17 cellular contexts compared by ENCODE assay signal in the genomic region with DNA sequence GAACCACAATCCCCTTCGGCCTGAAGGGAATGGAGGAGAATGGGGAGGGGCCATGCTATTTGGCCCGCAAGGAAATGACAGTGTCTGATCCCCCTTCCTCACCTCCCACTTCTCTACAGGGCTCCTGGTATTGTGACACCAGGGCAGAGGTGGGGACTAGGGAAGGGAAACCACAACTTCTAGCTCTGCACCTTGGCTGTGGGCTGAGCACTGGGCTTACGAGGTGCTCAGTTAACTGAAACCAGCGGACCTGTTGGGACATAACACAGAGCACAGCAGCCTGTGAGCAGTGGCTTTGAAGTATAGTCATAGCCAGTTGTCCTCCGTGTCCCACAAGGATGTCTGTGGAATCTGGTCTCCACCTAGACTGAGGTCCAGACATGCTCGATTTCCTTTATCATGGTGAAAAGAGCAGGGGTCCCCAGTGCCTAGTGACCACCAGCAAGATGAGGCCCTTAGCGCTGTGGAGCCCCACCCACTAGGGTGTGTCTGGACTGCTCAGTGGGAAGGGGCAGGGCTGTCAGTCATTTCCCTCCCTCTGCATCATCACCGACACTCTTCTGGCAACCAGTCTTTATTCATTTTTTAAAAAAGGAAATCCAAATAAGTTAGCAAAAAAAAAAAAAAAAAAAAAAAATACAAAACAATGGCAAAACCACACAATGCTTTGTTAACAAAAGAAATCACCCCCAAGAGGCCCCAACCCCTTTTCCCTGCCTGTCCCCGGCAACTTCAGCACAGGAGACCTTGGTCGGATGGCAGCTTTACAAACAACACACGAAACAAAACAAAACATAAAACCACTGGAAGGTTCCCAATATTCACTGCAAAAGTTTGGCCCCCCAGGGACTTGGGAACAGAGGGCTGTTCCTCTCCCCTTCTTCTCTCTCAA. TPM values are rescaled to one million over a fixed set of nuclear protein-coding genes. Genes with fewer than 3 reads are reported as not detected.
A peak's percentile ranks its signal among the peaks of the same experiment; 100 is the strongest.
DNase-seq lines count a peak whose midpoint lies in the region; ATAC-seq and TF ChIP-seq lines count a peak whose summit lies in the region.
"Had no signal": no experiment of that assay in that cellular context is flagged by ENCODE, and none has a peak within 500 bp of the region (broad histone marks: within the 10 kb centered on the region; RNA-seq: fewer than 3 reads in every experiment).

No MANE protein-coding gene starts in this region.

- no peak for TF ChIP-seq POLR2A in stomach (IDR thresholded peaks at IDR 0.05)
- no peak for TF ChIP-seq POLR2A in ovary (IDR thresholded peaks at IDR 0.05)

- no peaks in the 10 kb centered on the region for H3K4me1 ChIP-seq in stomach
- H3K4me1 ChIP-seq in ovary (ENCODE audit: insufficient read depth): no peaks in the 10 kb centered on the region

- H3K27ac ChIP-seq in stomach (no peak overlapping the region), ovary (no peak overlapping the region)

- no peaks in the 10 kb centered on the region for H3K9me3 ChIP-seq in stomach
- no peaks in the 10 kb centered on the region for H3K9me3 ChIP-seq in ovary

- H3K4me3 ChIP-seq in stomach (no peak overlapping the region), ovary (no peak overlapping the region)

- ATAC-seq in HG03521 (IDR thresholded peaks at IDR 0.05; ENCODE audit: unreplicated experiment): no peak
- ATAC-seq: T-helper 17 cell had no signal

- peaks cover 0 to 34% (median 0%) of the 10 kb centered on the region in 3 donors for H3K27me3 ChIP-seq in stomach
- no peaks in the 10 kb centered on the region for H3K27me3 ChIP-seq in ovary

- TF ChIP-seq EP300 in stomach (IDR thresholded peaks at IDR 0.05) (no peak), ovary (IDR thresholded peaks at IDR 0.05) (no peak)

- TF ChIP-seq CTCF in stomach (IDR thresholded peaks at IDR 0.05) (no peak), ovary (IDR thresholded peaks at IDR 0.05) (no peak)

- DNase-seq in activated effector memory CD4-positive, alpha-beta T cell treated with anti-CD3 and anti-CD28 coated beads, Interleukin-2, amount 50 U/mL, for 16 hours: peak; percentile 27
- no peak for DNase-seq in activated effector memory CD4-positive, alpha-beta T cell treated with Interleukin-2 at 50 U/mL for 16 hours
- DNase-seq in SKM-1 treated with dmso at 0.1 percent for 144 hours (lab: John Stamatoyannopoulos, UW; ENCODE audit: unreplicated experiment) (peak; percentile 54), iPS-NIHi11 (ENCODE audit: low spot score) (peak; percentile 44), stomach (peak; percentile 3), ovary (no peak)
- no peak for DNase-seq in stimulated activated CD4-positive, alpha-beta T cell treated with anti-CD3 and anti-CD28 coated beads, Interleukin-15, amount 100 ng/mL, for 24 hours
- DNase-seq: activated CD4-positive, alpha-beta T cell treated with anti-CD3 and anti-CD28 coated beads, Interleukin-2, amount 10 ng/mL, durations not matched to agents 24 days and 14 days; activated T-cell treated with anti-CD3 and anti-CD28 coated beads, Interleukin-2, amount 50 U/mL, for 24 hours; caudate nucleus; GF-D8; NCI-H1694 treated with DMSO at 0.1 percent for 48 hours; NCI-H524; T-helper 17 cell had no signal

- no peaks in the 10 kb centered on the region for H3K36me3 ChIP-seq in stomach
- H3K36me3 ChIP-seq in ovary: no peaks in the 10 kb centered on the region

- intact Hi-C loops in stomach (cut with DNase I; ENCODE audit: low total_unique reads) (no loop called here), ovary (cut with DNase I) (no loop called here)

- WGBS in stomach, 5 donors: 56 to 71% (median 61%) methylated on average over 11 of the region's 11 CpGs
- 51 to 65% (median 59%) methylated on average over 11 of the region's 11 CpGs for WGBS in ovary, 3 donors

RNA-seq across cellular contexts. Expression of gene MYOG, which starts 3.0 kb away (rescaled TPM):
- total RNA-seq in stomach (not detected), ovary (not detected)
- polyA plus RNA-seq in stomach (not detected), ovary (not detected)
- total RNA-seq: activated CD4-positive, alpha-beta T cell treated with anti-CD3 and anti-CD28 coated beads, Interleukin-2, amount 10 ng/mL, durations not matched to agents 24 days and 14 days; RPMI7951; subcutaneous adipose tissue; T-helper 17 cell had no signal

RNA-seq across cellular contexts. Expression of gene ADORA1, which starts 44.7 kb away (rescaled TPM):
- total RNA-seq in stomach (1 to 10 TPM in 2 of 5 donors, under 1 TPM in 1, not detected in 2; 0.18 to 3.1 (median 1.2) TPM), ovary (1 to 10 TPM in 1 of 7 donors, under 1 TPM in 6; 0.15 to 1.3 (median 0.70) TPM)
- polyA plus RNA-seq in stomach (1 to 10 TPM in 2 of 3 donors, under 1 TPM in 1; 0.30 to 4.2 (median 3.7) TPM), ovary (under 1 TPM; 0.17 to 0.27 TPM)
- total RNA-seq: activated CD4-positive, alpha-beta T cell treated with anti-CD3 and anti-CD28 coated beads, Interleukin-2, amount 10 ng/mL, durations not matched to agents 24 days and 14 days had no signal

RNA-seq across cellular contexts. Expression of gene PPFIA4, which starts 56.5 kb away (rescaled TPM):
- total RNA-seq in stomach (1 to 10 TPM in 2 of 5 donors, under 1 TPM in 2, not detected in 1; 0.29 to 2.2 (median 1.2) TPM), ovary (1 to 10 TPM; 1.0 to 2.6 (median 1.6) TPM)
- polyA plus RNA-seq in stomach (under 1 TPM; 0.31 to 0.95 (median 0.37) TPM), ovary (under 1 TPM; 0.35 to 0.53 TPM)

Comparison
In these comparisons a context has a peak if more than half of its experiments do, and no peak if none do; other contexts are left out.
1. DNase-seq: peak in activated effector memory CD4-positive, alpha-beta T cell treated with anti-CD3 and anti-CD28 coated beads, Interleukin-2, amount 50 U/mL, for 16 hours (single experiment), SKM-1 treated with dmso at 0.1 percent for 144 hours (single experiment), iPS-NIHi11 (single experiment) and stomach (single experiment); none in activated effector memory CD4-positive, alpha-beta T cell treated with Interleukin-2 at 50 U/mL for 16 hours (single experiment), ovary (0 of 5) and stimulated activated CD4-positive, alpha-beta T cell treated with anti-CD3 and anti-CD28 coated beads, Interleukin-15, amount 100 ng/mL, for 24 hours (single experiment).